Comparison of ENCODE assay signal across 13 cellular contexts in genomic region chr13:94329277-94329676, GRCh38.
DNase-seq lines count a peak whose midpoint lies in the region; ATAC-seq and TF ChIP-seq lines count a peak whose summit lies in the region.
"Had no signal": no experiment of that assay in that cellular context is flagged by ENCODE, and none has a peak within 500 bp of the region (broad histone marks: within the 10 kb centered on the region; RNA-seq: fewer than 3 reads in every experiment).

No MANE protein-coding gene starts in this region.

- DNase-seq in DMS 273 (lab: John Stamatoyannopoulos, UW; ENCODE audit: unreplicated experiment), result peak; percentile 8
- DNase-seq in DMS 273 treated with DMSO at 0.1 percent for 48 hours (lab: John Stamatoyannopoulos, UW), result no peak
- no peak for DNase-seq in chondrocyte (ENCODE audit: low spot score)
- DNase-seq in lung (ENCODE audit: low spot score), result no peak
- no peak for DNase-seq in thoracic aorta (ENCODE audit: low spot score)
- no peak for DNase-seq in NCI-H82 treated with DMSO at 0.1 percent for 48 hours (lab: John Stamatoyannopoulos, UW; ENCODE audit: unreplicated experiment)
- no peak for DNase-seq in MM.1S
- no peak for DNase-seq in Caco-2
- DNase-seq: activated CD4-positive, alpha-beta T cell treated with anti-CD3 and anti-CD28 coated beads for 1 hour; DND-41; MV-4-11; NCI-H446 treated with DMSO at 0.1 percent for 48 hours had no signal

- no peak overlapping the region for H3K9ac ChIP-seq in MM.1S (ENCODE audit: low read length)

- H3K4me2 ChIP-seq in MM.1S (ENCODE audit: low read depth, low read length), result no peak overlapping the region

- H3K79me2 ChIP-seq in MM.1S (ENCODE audit: low read length), result no peaks in the 10 kb centered on the region

- H3K9me2 ChIP-seq in MM.1S (replicated peaks; ENCODE audit: insufficient read depth, low read length), result no peaks in the 10 kb centered on the region

- no peaks in the 10 kb centered on the region for H4K20me1 ChIP-seq in MM.1S (ENCODE audit: insufficient read depth, low read length)

- no peak for TF ChIP-seq CTCF in chondrocyte (IDR thresholded peaks at IDR 0.05)
- TF ChIP-seq CTCF in lung (IDR thresholded peaks at IDR 0.05; ENCODE audit: control extremely low read depth, extremely low read depth), result no peak
- TF ChIP-seq CTCF in thoracic aorta (IDR thresholded peaks at IDR 0.05), result no peak
- TF ChIP-seq CTCF in MM.1S (IDR thresholded peaks at IDR 0.05; ENCODE audit: low read length), result no peak
- TF ChIP-seq CTCF in Caco-2 (IDR thresholded peaks at IDR 0.05; ENCODE audit: insufficient read depth in 1 of 2, low read depth in 1 of 2, low read length in 1 of 2, severe bottlenecking in 1 of 2, unreplicated experiment in 1 of 2), result no peak

- no peak overlapping the region for H2AFZ ChIP-seq in MM.1S (ENCODE audit: low read length)

- WGBS in lung, 2 donors, result 84 to 90% methylated on average over 7 of the region's 7 CpGs

- H3K4me3 Mint-ChIP-seq in chondrocyte (ENCODE audit: unreplicated experiment) (peak overlapping the region; percentile 49), Caco-2 (ENCODE audit: unreplicated experiment) (no peak overlapping the region)

- H3K36me3 Mint-ChIP-seq in chondrocyte (ENCODE audit: low read depth), result no peaks in the 10 kb centered on the region
- no peaks in the 10 kb centered on the region for H3K36me3 Mint-ChIP-seq in Caco-2 (ENCODE audit: insufficient read depth, unreplicated experiment)

- H3K27me3 ChIP-seq in lung (ENCODE audit: control insufficient read depth, insufficient read depth) (no peaks in the 10 kb centered on the region), thoracic aorta (replicated peaks; ENCODE audit: insufficient read depth) (no peaks in the 10 kb centered on the region), MM.1S (replicated peaks; ENCODE audit: insufficient read depth, low read length) (peaks cover 35% of the 10 kb centered on the region), Caco-2 (replicated peaks; ENCODE audit: control insufficient read depth, insufficient read depth, low read length) (no peaks in the 10 kb centered on the region; the same call in none of the 2 replicates)

- peak overlapping the region; percentile 16 to 34 for H3K27ac ChIP-seq in lung (ENCODE audit: low read depth in 1 of 2, low read length in 1 of 2)
- H3K27ac ChIP-seq in thoracic aorta, result peak overlapping the region; percentile 4 to 49
- H3K27ac ChIP-seq in MM.1S (ENCODE audit: low read length), result no peak overlapping the region
- H3K27ac ChIP-seq: 22Rv1 had no signal

- peaks cover 12% of the 10 kb centered on the region; the same call in 1 of the 2 replicates for H3F3A ChIP-seq in MM.1S (ENCODE audit: insufficient read depth, low read length)

- peaks cover 64% of the 10 kb centered on the region for H3K4me1 Mint-ChIP-seq in chondrocyte (ENCODE audit: low read depth)
- peaks cover 7% of the 10 kb centered on the region for H3K4me1 Mint-ChIP-seq in Caco-2 (ENCODE audit: low read depth, unreplicated experiment)

- H3K9me3 ChIP-seq in lung (ENCODE audit: control insufficient read depth in 2 of 2, insufficient read depth in 1 of 2, low read length in 1 of 2), result no peaks in the 10 kb centered on the region
- H3K9me3 ChIP-seq in thoracic aorta, result no peaks in the 10 kb centered on the region
- H3K9me3 ChIP-seq in MM.1S (replicated peaks; ENCODE audit: insufficient read depth, low read length), result no peaks in the 10 kb centered on the region
- no peaks in the 10 kb centered on the region for H3K9me3 ChIP-seq in Caco-2

- H3K27ac Mint-ChIP-seq in chondrocyte (ENCODE audit: unreplicated experiment) (peak overlapping the region; percentile 94), Caco-2 (ENCODE audit: unreplicated experiment) (no peak overlapping the region)

- POLR2A ChIA-PET in Caco-2 (lab: Charles Lee), result no interaction called here

- H3K36me3 ChIP-seq in lung (ENCODE audit: control insufficient read depth in 2 of 2, insufficient read depth in 2 of 2, low read length in 2 of 2) (no peaks in the 10 kb centered on the region), thoracic aorta (no peaks in the 10 kb centered on the region), MM.1S (replicated peaks; ENCODE audit: insufficient read depth, low read length) (no peaks in the 10 kb centered on the region), Caco-2 (ENCODE audit: control insufficient read depth, insufficient read depth, low read length) (no peaks in the 10 kb centered on the region)

- H3K4me1 ChIP-seq in lung (ENCODE audit: control insufficient read depth in 2 of 2, insufficient read depth in 2 of 2, low read length in 2 of 2) (peaks cover 3 to 5% of the 10 kb centered on the region in 2 donors), thoracic aorta (ENCODE audit: control insufficient read depth in 1 of 2, low read depth in 2 of 2) (peaks cover 20 to 32% of the 10 kb centered on the region in 2 donors), MM.1S (ENCODE audit: low read length) (peaks cover 14% of the 10 kb centered on the region), Caco-2 (no peaks in the 10 kb centered on the region; the same call in 1 of the 2 replicates)

- BruUV-seq in Caco-2 (replicated peaks; lab: Mats Ljungman, UMichigan), result no TSS peak

- ATAC-seq in lung (ENCODE audit: insufficient read depth, low FRiP score), result no peak
- no peak for ATAC-seq in thoracic aorta (ENCODE audit: insufficient number of reproducible peaks, low FRiP score, low read depth)

- peaks cover 5% of the 10 kb centered on the region for H3K9me3 Mint-ChIP-seq in chondrocyte (ENCODE audit: low read depth)
- H3K9me3 Mint-ChIP-seq in Caco-2 (ENCODE audit: unreplicated experiment), result no peaks in the 10 kb centered on the region

- CTCF ChIA-PET in Caco-2 (lab: Charles Lee), result no interaction called here

- H3K27me3 Mint-ChIP-seq in chondrocyte (ENCODE audit: low read depth) (no peaks in the 10 kb centered on the region), Caco-2 (ENCODE audit: insufficient read depth, unreplicated experiment) (peaks cover 15% of the 10 kb centered on the region)

- H3K4me3 ChIP-seq in lung (no peak overlapping the region), thoracic aorta (peak overlapping the region; percentile 59), MM.1S (ENCODE audit: low read length) (no peak overlapping the region), Caco-2 (ENCODE audit: low read depth, low read length) (no peak overlapping the region)

- intact Hi-C loops in Caco-2 (cut with micrococcal nuclease; ENCODE audit: unreplicated experiment), result no loop called here
